8 cellular contexts compared by ENCODE assay signal in genomic region chr20:59042151-59042795, GRCh38. TPM values are rescaled to one million over a fixed set of nuclear protein-coding genes. Genes with fewer than 3 reads are reported as not detected.
DNase-seq lines count a peak whose midpoint lies in the region; TF ChIP-seq lines count a peak whose summit lies in the region.

PRELID3B (minus strand) TSS chr20:59042786; CDS start chr20:59042730, 56 bp downstream.

- no peaks in the 10 kb centered on the region for H4K20me1 ChIP-seq in hepatocyte (ENCODE audit: insufficient read depth, poor library complexity, severe bottlenecking)

- H3K27me3 ChIP-seq in H7 (ENCODE audit: control insufficient read depth, insufficient read depth, low read length) (no peaks in the 10 kb centered on the region; the same call in 1 of the 2 replicates), hepatocyte (no peaks in the 10 kb centered on the region)

- no peaks in the 10 kb centered on the region for H3K27me3 Mint-ChIP-seq in activated CD4-positive, alpha-beta T cell treated with anti-CD3 and anti-CD28 coated beads, Interleukin-2, amount 10 ng/mL, durations not matched to agents 7 days and 5 days

- no peaks in the 10 kb centered on the region for H3K9me2 ChIP-seq in hepatocyte (replicated peaks; ENCODE audit: insufficient read depth)

- no peaks in the 10 kb centered on the region for H3K9me3 Mint-ChIP-seq in activated CD4-positive, alpha-beta T cell treated with anti-CD3 and anti-CD28 coated beads, Interleukin-2, amount 10 ng/mL, durations not matched to agents 7 days and 5 days

- peaks cover 51% of the 10 kb centered on the region for H3K4me1 Mint-ChIP-seq in activated CD4-positive, alpha-beta T cell treated with anti-CD3 and anti-CD28 coated beads, Interleukin-2, amount 10 ng/mL, durations not matched to agents 7 days and 5 days

- peaks cover 26% of the 10 kb centered on the region for H3K36me3 Mint-ChIP-seq in activated CD4-positive, alpha-beta T cell treated with anti-CD3 and anti-CD28 coated beads, Interleukin-2, amount 10 ng/mL, durations not matched to agents 7 days and 5 days (ENCODE audit: low read depth)

- peak within 1 kb of the TSS; percentile 91 for H3K27ac Mint-ChIP-seq in activated CD4-positive, alpha-beta T cell treated with anti-CD3 and anti-CD28 coated beads, Interleukin-2, amount 10 ng/mL, durations not matched to agents 7 days and 5 days

- POLR2A ChIA-PET in activated CD4-positive, alpha-beta T cell treated with anti-CD3 and anti-CD28 coated beads, Interleukin-2, amount 10 ng/mL, durations not matched to agents 7 days and 5 days (lab: Charles Lee), result no interaction called here

- H3K4me3 ChIP-seq in H7 (ENCODE audit: insufficient read depth, low read depth, low read length), result peak within 1 kb of the TSS; percentile 61
- peak within 1 kb of the TSS; percentile 86 for H3K4me3 ChIP-seq in LNCaP clone FGC (ENCODE audit: low read depth, low read length)
- peak within 1 kb of the TSS; percentile 93 for H3K4me3 ChIP-seq in hepatocyte
- H3K4me3 ChIP-seq in skeletal muscle cell (ENCODE audit: low read depth, low read length), result peak within 1 kb of the TSS; percentile 79

- no peak for DNase-seq in activated CD4-positive, alpha-beta T cell treated with anti-CD3 and anti-CD28 coated beads, Interleukin-2, amount 10 ng/mL, durations not matched to agents 7 days and 5 days
- no peak for DNase-seq in activated CD4-positive, alpha-beta T cell treated with anti-CD3 and anti-CD28 coated beads for 48 hours
- DNase-seq in H7 (peak; percentile 76), LNCaP clone FGC (ENCODE audit: low read depth) (no peak), hepatocyte (ENCODE audit: low spot score) (peak; percentile 34), skeletal muscle cell (ENCODE audit: low read depth) (no peak), superior temporal gyrus (ENCODE audit: extremely low spot score) (no peak)

- H2AFZ ChIP-seq in hepatocyte, result peak within 1 kb of the TSS; percentile 93

- no peaks in the 10 kb centered on the region for H3K9me3 ChIP-seq in hepatocyte (ENCODE audit: low read depth)

- TF ChIP-seq CTCF in LNCaP clone FGC (IDR thresholded peaks at IDR 0.05; ENCODE audit: control insufficient read depth, extremely low read depth, insufficient read depth) (no peak), hepatocyte (IDR thresholded peaks at IDR 0.05; ENCODE audit: poor library complexity) (no peak)

- H3K4me3 Mint-ChIP-seq in activated CD4-positive, alpha-beta T cell treated with anti-CD3 and anti-CD28 coated beads, Interleukin-2, amount 10 ng/mL, durations not matched to agents 7 days and 5 days, result peak within 1 kb of the TSS; percentile 90

- CTCF ChIA-PET in activated CD4-positive, alpha-beta T cell treated with anti-CD3 and anti-CD28 coated beads, Interleukin-2, amount 10 ng/mL, durations not matched to agents 7 days and 5 days (lab: Charles Lee), result interaction anchor here (0.6 to 4.2 kb wide), 2 partner anchors 10 to 156 kb away, joined by 3 to 16 read pairs; partner anchors contain the start of gene ATP5F1E

- H3K4me1 ChIP-seq in hepatocyte (ENCODE audit: insufficient read depth), result peaks cover 13% of the 10 kb centered on the region

- 13% methylated on average over 42 of the region's 50 CpGs for WGBS in hepatocyte (ENCODE audit: low lambda C conversion rate, missing lambda C conversion rate)

- peaks cover 51% of the 10 kb centered on the region for H3K79me2 ChIP-seq in hepatocyte

- H3K36me3 ChIP-seq in H7 (replicated peaks; ENCODE audit: control insufficient read depth, insufficient read depth, low read length) (no peaks in the 10 kb centered on the region; the same call in 1 of the 2 replicates), hepatocyte (replicated peaks; ENCODE audit: insufficient read depth, low read depth) (no peaks in the 10 kb centered on the region)

- peak within 1 kb of the TSS; percentile 90 for H3K27ac ChIP-seq in angular gyrus (ENCODE audit: low read depth, low read length)
- peak within 1 kb of the TSS; percentile 92 for H3K27ac ChIP-seq in hepatocyte

- peak within 1 kb of the TSS; percentile 95 for H3K4me2 ChIP-seq in hepatocyte

RNA-seq across cellular contexts. Expression of gene PRELID3B, which starts in this region (rescaled TPM):
- 10 to 100 TPM; 66.4 to 82.5 TPM for total RNA-seq in activated CD4-positive, alpha-beta T cell treated with anti-CD3 and anti-CD28 coated beads, Interleukin-2, amount 10 ng/mL, durations not matched to agents 7 days and 5 days
- total RNA-seq in H7 (2014; rRNA removed; shearing (Covaris generic)), result 29.5 and 36.3 TPM in 2 replicates
- total RNA-seq in hepatocyte, result 70.3 and 75.7 TPM in 2 replicates
- polyA plus RNA-seq in hepatocyte, result 33.0 and 38.2 TPM in 2 replicates

Comparison
In these comparisons a context has a peak if more than half of its experiments do, and no peak if none do; other contexts are left out.
1. DNase-seq: peak in H7 (single experiment) and hepatocyte (single experiment); none in activated CD4-positive, alpha-beta T cell treated with anti-CD3 and anti-CD28 coated beads, Interleukin-2, amount 10 ng/mL, durations not matched to agents 7 days and 5 days (single experiment), activated CD4-positive, alpha-beta T cell treated with anti-CD3 and anti-CD28 coated beads for 48 hours (single experiment), LNCaP clone FGC (single experiment), skeletal muscle cell (single experiment) and superior temporal gyrus (single experiment).
2. Peak in every context shown above with its lines, with median percentiles within 50 percentile points of each other: H3K4me3 ChIP-seq.